11 cellular contexts compared by ENCODE assay signal in genomic region chr5:79070002-79070567, GRCh38. TPM values are rescaled to one million over a fixed set of nuclear protein-coding genes. Genes with fewer than 3 reads are reported as not detected.
DNase-seq lines count a peak whose midpoint lies in the region; ATAC-seq, FAIRE-seq and TF ChIP-seq lines count a peak whose summit lies in the region.
"Had no signal": no experiment of that assay in that cellular context is flagged by ENCODE, and none has a peak within 500 bp of the region (broad histone marks: within the 10 kb centered on the region; RNA-seq: fewer than 3 reads in every experiment).

No MANE protein-coding gene starts in this region.

- ATAC-seq in upper lobe of right lung (no peak), GM18502 (IDR thresholded peaks at IDR 0.05; ENCODE audit: poor library complexity, unreplicated experiment) (no peak)
- ATAC-seq in activated T-helper 17 cell treated with anti-CD3 and anti-CD28 coated beads, Interleukin-2, amount 50 U/mL, for 72 hours (replicated peaks): no peak

- H3K9me3 Mint-ChIP-seq in activated T-helper 17 cell treated with anti-CD3 and anti-CD28 coated beads, Interleukin-2, amount 50 U/mL, for 72 hours: no peaks in the 10 kb centered on the region
- H3K9me3 Mint-ChIP-seq: activated naive CD4-positive, alpha-beta T cell treated with anti-CD3 and anti-CD28 coated beads for 36 hours had no signal

- H3K4me3 ChIP-seq in esophagus muscularis mucosa (peak overlapping the region; percentile 56 to 68 (median 61)), upper lobe of right lung (peak overlapping the region; percentile 41)

- no peak for TF ChIP-seq CTCF in esophagus muscularis mucosa (IDR thresholded peaks at IDR 0.05)
- no peak for TF ChIP-seq CTCF in upper lobe of right lung (IDR thresholded peaks at IDR 0.05)
- TF ChIP-seq CTCF in D721Med (IDR thresholded peaks at IDR 0.05; ENCODE audit: insufficient read depth, missing control alignments): no peak

- peak overlapping the region; percentile 73 to 84 (median 78) for H3K27ac ChIP-seq in esophagus muscularis mucosa (replicated peaks in 1 of 4)
- no peak overlapping the region for H3K27ac ChIP-seq in upper lobe of right lung
- H3K27ac ChIP-seq: foreskin keratinocyte, VCaP had no signal

- intact Hi-C loops in esophagus muscularis mucosa (cut with DNase I): no loop called here
- intact Hi-C loops in upper lobe of right lung (cut with DNase I): no loop called here

- H3K9me3 ChIP-seq in esophagus muscularis mucosa (peaks cover 0 to 10% (median 6%) of the 10 kb centered on the region in 4 donors), upper lobe of right lung (peaks cover 6% of the 10 kb centered on the region)

- TF ChIP-seq EP300 in esophagus muscularis mucosa (IDR thresholded peaks at IDR 0.05): no peak

- 59% methylated on average over 27 of the region's 30 CpGs for WGBS in esophagus muscularis mucosa

- H3K27me3 ChIP-seq in esophagus muscularis mucosa (peaks cover 0 to 11% (median 0%) of the 10 kb centered on the region in 4 donors), upper lobe of right lung (peaks cover 19% of the 10 kb centered on the region)

- no peak overlapping the region for H3K4me3 Mint-ChIP-seq in activated T-helper 17 cell treated with anti-CD3 and anti-CD28 coated beads, Interleukin-2, amount 50 U/mL, for 72 hours
- H3K4me3 Mint-ChIP-seq: activated naive CD4-positive, alpha-beta T cell treated with anti-CD3 and anti-CD28 coated beads for 36 hours had no signal

- H3K27ac Mint-ChIP-seq in activated T-helper 17 cell treated with anti-CD3 and anti-CD28 coated beads, Interleukin-2, amount 50 U/mL, for 72 hours: no peak overlapping the region
- H3K27ac Mint-ChIP-seq: activated naive CD4-positive, alpha-beta T cell treated with anti-CD3 and anti-CD28 coated beads for 36 hours had no signal

- peaks cover 27% of the 10 kb centered on the region for H3K27me3 Mint-ChIP-seq in activated T-helper 17 cell treated with anti-CD3 and anti-CD28 coated beads, Interleukin-2, amount 50 U/mL, for 72 hours

- peaks cover 0 to 36% (median 17%) of the 10 kb centered on the region in 4 donors for H3K4me1 ChIP-seq in esophagus muscularis mucosa
- H3K4me1 ChIP-seq in upper lobe of right lung: no peaks in the 10 kb centered on the region

- no peak for FAIRE-seq in D721Med (lab: Jason Lieb, UNC)

- H3K36me3 Mint-ChIP-seq in activated T-helper 17 cell treated with anti-CD3 and anti-CD28 coated beads, Interleukin-2, amount 50 U/mL, for 72 hours (ENCODE audit: low read depth): no peaks in the 10 kb centered on the region

- DNase-seq in HuH-7.5 (ENCODE audit: low spot score) (peak; percentile 46), esophagus muscularis mucosa (ENCODE audit: extremely low spot score) (no peak), lung microvascular endothelial cell (ENCODE audit: low read depth in 2 of 2) (peak; percentile 1 to 72), upper lobe of right lung (no peak), D721Med (ENCODE audit: insufficient read length, low spot score) (no peak)
- DNase-seq: activated naive CD4-positive, alpha-beta T cell treated with anti-CD3 and anti-CD28 coated beads for 36 hours; foreskin keratinocyte; MM.1S had no signal

- H3K36me3 ChIP-seq in esophagus muscularis mucosa: no peaks in the 10 kb centered on the region
- H3K36me3 ChIP-seq in upper lobe of right lung: no peaks in the 10 kb centered on the region

- H3K4me1 Mint-ChIP-seq in activated T-helper 17 cell treated with anti-CD3 and anti-CD28 coated beads, Interleukin-2, amount 50 U/mL, for 72 hours: no peaks in the 10 kb centered on the region

- TF ChIP-seq POLR2A in esophagus muscularis mucosa (IDR thresholded peaks at IDR 0.05; ENCODE audit: low read depth): no peak

RNA-seq across cellular contexts. Expression of gene BHMT2, which starts 0.5 kb away (rescaled TPM):
- total RNA-seq in esophagus muscularis mucosa (100 to 1,000 TPM in 1 of 4 donors, 10 to 100 TPM in 3; 44.2 to 105 (median 64.1) TPM), lung microvascular endothelial cell (2.4 and 7.7 TPM in 2 replicates), upper lobe of right lung (4.7 TPM)
- not detected for total RNA-seq in activated T-helper 17 cell treated with anti-CD3 and anti-CD28 coated beads, Interleukin-2, amount 50 U/mL, for 72 hours
- total RNA-seq: activated naive CD4-positive, alpha-beta T cell treated with anti-CD3 and anti-CD28 coated beads for 36 hours had no signal

RNA-seq across cellular contexts. Expression of gene DMGDH, which starts 0.6 kb away (rescaled TPM):
- 1 to 10 TPM; 3.3 to 7.4 (median 4.6) TPM for total RNA-seq in esophagus muscularis mucosa
- 0.22 and 0.40 TPM in 2 replicates for total RNA-seq in lung microvascular endothelial cell
- 0.78 TPM for total RNA-seq in upper lobe of right lung
- total RNA-seq in activated T-helper 17 cell treated with anti-CD3 and anti-CD28 coated beads, Interleukin-2, amount 50 U/mL, for 72 hours: 1 to 10 TPM in 1 of 2 donors, under 1 TPM in 1; 0.42 to 1.9 TPM

RNA-seq across cellular contexts. Expression of gene BHMT, which starts 41.5 kb away (rescaled TPM):
- 1 to 10 TPM in 3 of 4 donors, under 1 TPM in 1; 0.83 to 4.8 (median 3.9) TPM for total RNA-seq in esophagus muscularis mucosa
- not detected in 2 replicates for total RNA-seq in lung microvascular endothelial cell
- not detected for total RNA-seq in upper lobe of right lung
- not detected for total RNA-seq in activated T-helper 17 cell treated with anti-CD3 and anti-CD28 coated beads, Interleukin-2, amount 50 U/mL, for 72 hours
- total RNA-seq: activated naive CD4-positive, alpha-beta T cell treated with anti-CD3 and anti-CD28 coated beads for 36 hours; foreskin keratinocyte had no signal

Comparison
In these comparisons a context has a peak if more than half of its experiments do, and no peak if none do; other contexts are left out.
1. DNase-seq: peak in HuH-7.5 (single experiment) and lung microvascular endothelial cell (2 of 2); none in esophagus muscularis mucosa (single experiment), upper lobe of right lung (single experiment) and D721Med (single experiment).